ENCODE assay signal across 16 cellular contexts in genomic region chr22:38940985-38941384, GRCh38. TPM values are rescaled to one million over a fixed set of nuclear protein-coding genes. Genes with fewer than 3 reads are reported as not detected.
A peak's percentile ranks its signal among the peaks of the same experiment; 100 is the strongest.
DNase-seq lines count a peak whose midpoint lies in the region; ATAC-seq, FAIRE-seq and TF ChIP-seq lines count a peak whose summit lies in the region.
"Had no signal": no experiment of that assay in that cellular context is flagged by ENCODE, and none has a peak within 500 bp of the region (broad histone marks: within the 10 kb centered on the region; RNA-seq: fewer than 3 reads in every experiment).

No MANE protein-coding gene starts in this region.

- no peaks in the 10 kb centered on the region for H3K79me2 ChIP-seq in astrocyte (ENCODE audit: insufficient read depth, low read length)

- H3K4me3 Mint-ChIP-seq in activated naive CD4-positive, alpha-beta T cell treated with anti-CD3 and anti-CD28 coated beads, Interleukin-2, amount 50 U/mL, for 24 hours = peak overlapping the region; percentile 70
- no peak overlapping the region for H3K4me3 Mint-ChIP-seq in astrocyte (ENCODE audit: unreplicated experiment)
- H3K4me3 Mint-ChIP-seq: brain had no signal

- DNase-seq in activated naive CD4-positive, alpha-beta T cell treated with Interleukin-2 at 50 U/mL for 16 hours = no peak
- peak; percentile 69 for DNase-seq in MV-4-11 (lab: John Stamatoyannopoulos, UW)
- DNase-seq in astrocyte (ENCODE audit: low read depth) = peak; percentile 12
- DNase-seq in upper lobe of right lung = no peak
- DNase-seq in retina = no peak
- DNase-seq in coronary artery (ENCODE audit: low spot score) = no peak
- no peak for DNase-seq in activated gamma-delta T cell (lab: John Stamatoyannopoulos, UW)
- DNase-seq: DMS79 treated with DMSO at 0.1 percent for 48 hours, SJCRH30 had no signal

- H3K36me3 ChIP-seq in astrocyte (ENCODE audit: insufficient read depth, low read length) (no peaks in the 10 kb centered on the region), upper lobe of right lung (no peaks in the 10 kb centered on the region)
- H3K36me3 ChIP-seq: ovary, SJCRH30, thoracic aorta had no signal

- H3K4me1 Mint-ChIP-seq in activated naive CD4-positive, alpha-beta T cell treated with anti-CD3 and anti-CD28 coated beads, Interleukin-2, amount 50 U/mL, for 24 hours = peaks cover 31% of the 10 kb centered on the region
- H3K4me1 Mint-ChIP-seq in astrocyte (ENCODE audit: low read depth, unreplicated experiment) = peaks cover 4% of the 10 kb centered on the region
- H3K4me1 Mint-ChIP-seq: brain had no signal

- H2AFZ ChIP-seq in astrocyte (ENCODE audit: low read depth, low read length) = no peak overlapping the region

- peaks cover 31% of the 10 kb centered on the region for H3K27me3 ChIP-seq in astrocyte (ENCODE audit: insufficient read depth, low read length)
- no peaks in the 10 kb centered on the region for H3K27me3 ChIP-seq in upper lobe of right lung
- H3K27me3 ChIP-seq: ovary, SJCRH30 had no signal

- no peaks in the 10 kb centered on the region for H3K36me3 Mint-ChIP-seq in activated naive CD4-positive, alpha-beta T cell treated with anti-CD3 and anti-CD28 coated beads, Interleukin-2, amount 50 U/mL, for 24 hours
- H3K36me3 Mint-ChIP-seq in astrocyte (ENCODE audit: low read depth, unreplicated experiment) = no peaks in the 10 kb centered on the region
- H3K36me3 Mint-ChIP-seq: brain had no signal

- H3K9me3 ChIP-seq in astrocyte (ENCODE audit: insufficient read depth, low read depth, low read length) = no peaks in the 10 kb centered on the region
- H3K9me3 ChIP-seq in upper lobe of right lung = no peaks in the 10 kb centered on the region
- H3K9me3 ChIP-seq: ovary, SJCRH30, thoracic aorta had no signal

- H3K4me1 ChIP-seq in astrocyte (ENCODE audit: insufficient read depth, low read length) = no peaks in the 10 kb centered on the region
- H3K4me1 ChIP-seq in upper lobe of right lung = peaks cover 15% of the 10 kb centered on the region
- H3K4me1 ChIP-seq: SJCRH30 had no signal

- ATAC-seq in upper lobe of right lung = no peak

- no peaks in the 10 kb centered on the region for H3K9me3 Mint-ChIP-seq in activated naive CD4-positive, alpha-beta T cell treated with anti-CD3 and anti-CD28 coated beads, Interleukin-2, amount 50 U/mL, for 24 hours
- peaks cover 10% of the 10 kb centered on the region for H3K9me3 Mint-ChIP-seq in astrocyte (ENCODE audit: unreplicated experiment)

- no peaks in the 10 kb centered on the region for H4K20me1 ChIP-seq in astrocyte (ENCODE audit: insufficient read depth, low read length)

- peak overlapping the region; percentile 93 for H3K27ac Mint-ChIP-seq in activated naive CD4-positive, alpha-beta T cell treated with anti-CD3 and anti-CD28 coated beads, Interleukin-2, amount 50 U/mL, for 24 hours
- H3K27ac Mint-ChIP-seq in astrocyte (ENCODE audit: unreplicated experiment) = no peak overlapping the region
- H3K27ac Mint-ChIP-seq: brain had no signal

- intact Hi-C loops in upper lobe of right lung (cut with DNase I) = loop anchor here (10.0 kb wide), 1 partner anchor 64 kb away; no protein-coding TSS in a partner anchor

- no peaks in the 10 kb centered on the region for H3K27me3 Mint-ChIP-seq in activated naive CD4-positive, alpha-beta T cell treated with anti-CD3 and anti-CD28 coated beads, Interleukin-2, amount 50 U/mL, for 24 hours
- peaks cover 61% of the 10 kb centered on the region for H3K27me3 Mint-ChIP-seq in astrocyte (ENCODE audit: low read depth, unreplicated experiment)

- H3K4me3 ChIP-seq in astrocyte (ENCODE audit: insufficient read depth, low read depth, low read length) (no peak overlapping the region), upper lobe of right lung (no peak overlapping the region), coronary artery (no peak overlapping the region)
- H3K4me3 ChIP-seq: ovary, SJCRH30, smooth muscle cell had no signal

- no peak overlapping the region for H3K4me2 ChIP-seq in astrocyte (ENCODE audit: low read length)
- H3K4me2 ChIP-seq: smooth muscle cell had no signal

- H3K27ac ChIP-seq in astrocyte (ENCODE audit: low read depth, low read length) = no peak overlapping the region
- H3K27ac ChIP-seq in upper lobe of right lung = peak overlapping the region; percentile 30
- H3K27ac ChIP-seq in coronary artery = no peak overlapping the region
- H3K27ac ChIP-seq: ovary, SJCRH30, thoracic aorta had no signal

- H3K9ac ChIP-seq in astrocyte (ENCODE audit: low read length) = no peak overlapping the region

- TF ChIP-seq CTCF in astrocyte (IDR thresholded peaks at IDR 0.05; ENCODE audit: insufficient read depth, low read depth, low read length) = no peak
- no peak for TF ChIP-seq CTCF in upper lobe of right lung (IDR thresholded peaks at IDR 0.05)
- TF ChIP-seq CTCF in coronary artery (IDR thresholded peaks at IDR 0.05) = no peak

- no peak for FAIRE-seq in astrocyte (lab: Jason Lieb, UNC)

RNA-seq across cellular contexts. Expression of gene APOBEC3A, which starts 16.4 kb away (rescaled TPM):
- total RNA-seq in astrocyte (not detected in 2 replicates), upper lobe of right lung (9.0 TPM)
- total RNA-seq: fibroblast of villous mesenchyme, HT-29, SJCRH30 had no signal

RNA-seq across cellular contexts. Expression of gene APOBEC3B, which starts 41.2 kb away (rescaled TPM):
- total RNA-seq in astrocyte (3.0 and 4.0 TPM in 2 replicates), upper lobe of right lung (0.52 TPM)

Comparison
In these comparisons a context has a peak if more than half of its experiments do, and no peak if none do; other contexts are left out.
1. DNase-seq: peak in MV-4-11 (single experiment) and astrocyte (single experiment); none in activated naive CD4-positive, alpha-beta T cell treated with Interleukin-2 at 50 U/mL for 16 hours (single experiment), upper lobe of right lung (single experiment), retina (single experiment), coronary artery (single experiment) and activated gamma-delta T cell (single experiment).
2. RNA of gene APOBEC3A, which starts 16.4 kb away (total RNA-seq): 9.0 TPM in upper lobe of right lung (single experiment); not detected in astrocyte; every median in the first group is over 10 times any median in the second.